20 cellular contexts compared by ENCODE assay signal in the genomic region with DNA sequence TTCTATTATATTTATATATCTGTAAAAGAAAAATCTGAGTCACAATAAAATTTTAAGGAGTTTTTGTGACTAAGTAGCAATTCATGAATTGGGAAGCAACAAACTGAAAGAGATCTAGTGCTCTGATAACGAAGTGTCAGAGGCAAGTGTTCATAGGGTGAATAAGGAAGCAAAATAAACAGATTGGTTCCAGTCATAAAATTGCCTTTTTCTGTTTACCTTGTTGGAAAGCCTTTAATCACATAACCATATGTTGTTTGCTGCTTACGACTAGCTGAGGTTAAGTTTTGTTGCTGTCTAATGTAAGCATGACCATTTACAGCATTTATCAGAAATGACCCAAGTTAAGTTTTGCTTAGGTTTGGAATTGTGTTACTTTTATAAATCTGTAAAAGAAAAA.
DNase-seq lines count a peak whose midpoint lies in the region; ATAC-seq and TF ChIP-seq lines count a peak whose summit lies in the region.
"Had no signal": no experiment of that assay in that cellular context is flagged by ENCODE, and none has a peak within 500 bp of the region (broad histone marks: within the 10 kb centered on the region; RNA-seq: fewer than 3 reads in every experiment).

No MANE protein-coding gene starts in this region.

- no peak overlapping the region for H3K9ac ChIP-seq in colonic mucosa (ENCODE audit: low read depth in 2 of 2, low read length in 2 of 2)

- H3K27ac Mint-ChIP-seq in T-helper 17 cell, result no peak overlapping the region
- H3K27ac Mint-ChIP-seq: CD14-positive monocyte had no signal

- DNase-seq in DMS53 (lab: John Stamatoyannopoulos, UW) (peak; percentile 0), DMS53 treated with DMSO at 0.1 percent for 48 hours (lab: John Stamatoyannopoulos, UW; ENCODE audit: unreplicated experiment) (no peak), NCI-H1694 (lab: John Stamatoyannopoulos, UW) (peak; percentile 46), OCI-M1 (lab: John Stamatoyannopoulos, UW) (peak; percentile 16), renal cortical epithelial cell (ENCODE audit: low read depth) (peak; percentile 1), NCI-H1417 treated with DMSO at 0.1 percent for 48 hours (lab: John Stamatoyannopoulos, UW) (no peak), T-helper 17 cell (no peak), colonic mucosa (no peak)
- DNase-seq: 8988T, DMS79, H7, MV-4-11, NCI-H2029 treated with DMSO at 0.1 percent for 48 hours, NCI-H510A, NCI-H774, T-helper 2 cell had no signal

- H3K4me3 ChIP-seq in colonic mucosa, result no peak overlapping the region
- H3K4me3 ChIP-seq: K562, SJSA1 had no signal

- H3K4me1 Mint-ChIP-seq in T-helper 17 cell, result no peaks in the 10 kb centered on the region
- H3K4me1 Mint-ChIP-seq: CD14-positive monocyte had no signal

- peaks cover 5% of the 10 kb centered on the region for H3K27me3 Mint-ChIP-seq in T-helper 17 cell

- ATAC-seq in T-helper 17 cell, result no peak
- ATAC-seq: K562, Panc1 had no signal

- no peak overlapping the region for H3K27ac ChIP-seq in colonic mucosa
- H3K27ac ChIP-seq: SJSA1 had no signal

- intact Hi-C loops in colonic mucosa (cut with DNase I), result no loop called here

- no peak for TF ChIP-seq CTCF in colonic mucosa (IDR thresholded peaks at IDR 0.05)

- no peaks in the 10 kb centered on the region for H3K36me3 ChIP-seq in colonic mucosa
- H3K36me3 ChIP-seq: SJSA1 had no signal

- no peak overlapping the region for H3K4me3 Mint-ChIP-seq in T-helper 17 cell
- H3K4me3 Mint-ChIP-seq: CD14-positive monocyte had no signal

- H3K9me3 ChIP-seq in T-helper 17 cell (ENCODE audit: control insufficient read depth, low read length, poor library complexity, severe bottlenecking), result no peaks in the 10 kb centered on the region
- H3K9me3 ChIP-seq in colonic mucosa, result no peaks in the 10 kb centered on the region
- H3K9me3 ChIP-seq: SJSA1 had no signal

- no peaks in the 10 kb centered on the region for H3K27me3 ChIP-seq in colonic mucosa
- H3K27me3 ChIP-seq: SJSA1 had no signal

- H3K36me3 Mint-ChIP-seq in T-helper 17 cell (ENCODE audit: low read depth), result no peaks in the 10 kb centered on the region
- H3K36me3 Mint-ChIP-seq: CD14-positive monocyte had no signal

- peaks cover 9% of the 10 kb centered on the region for H3K4me1 ChIP-seq in colonic mucosa
- H3K4me1 ChIP-seq: SJSA1 had no signal

Comparison
In these comparisons a context has a peak if more than half of its experiments do, and no peak if none do; other contexts are left out.
1. DNase-seq: peak in DMS53 (single experiment), NCI-H1694 (single experiment), OCI-M1 (single experiment) and renal cortical epithelial cell (single experiment); none in DMS53 treated with DMSO at 0.1 percent for 48 hours (single experiment), NCI-H1417 treated with DMSO at 0.1 percent for 48 hours (single experiment), T-helper 17 cell (0 of 3) and colonic mucosa (single experiment).